1 cellular context compared by ENCODE assay signal in the genomic region with DNA sequence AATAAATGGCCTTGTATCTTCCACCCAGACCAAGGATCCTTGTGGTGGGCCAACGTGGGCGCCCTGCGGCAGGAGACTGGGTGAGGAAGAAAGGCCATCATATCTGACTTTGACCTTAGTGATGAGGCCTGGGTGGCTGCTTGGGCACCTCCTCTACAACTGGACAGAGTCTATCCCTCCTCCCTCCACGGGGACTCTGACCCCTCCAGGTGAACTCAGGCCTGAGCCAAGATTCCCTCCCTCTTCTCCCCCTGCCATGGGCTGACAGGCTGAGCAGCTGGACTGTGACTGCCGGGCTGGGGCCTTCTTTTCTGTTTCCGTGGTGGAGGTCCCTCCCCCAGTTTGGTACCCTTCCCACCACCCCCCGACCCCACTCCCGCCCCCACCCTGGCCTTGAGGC.
TF ChIP-seq lines count a peak whose summit lies in the region.

No MANE protein-coding gene starts in this region.

TF ChIP-seq in HepG2, 621 proteins besides CTCF, POLR2A, EP300 and RAD21 (continued from another document and continues in another):
- TF ChIP-seq, protein P1, sequence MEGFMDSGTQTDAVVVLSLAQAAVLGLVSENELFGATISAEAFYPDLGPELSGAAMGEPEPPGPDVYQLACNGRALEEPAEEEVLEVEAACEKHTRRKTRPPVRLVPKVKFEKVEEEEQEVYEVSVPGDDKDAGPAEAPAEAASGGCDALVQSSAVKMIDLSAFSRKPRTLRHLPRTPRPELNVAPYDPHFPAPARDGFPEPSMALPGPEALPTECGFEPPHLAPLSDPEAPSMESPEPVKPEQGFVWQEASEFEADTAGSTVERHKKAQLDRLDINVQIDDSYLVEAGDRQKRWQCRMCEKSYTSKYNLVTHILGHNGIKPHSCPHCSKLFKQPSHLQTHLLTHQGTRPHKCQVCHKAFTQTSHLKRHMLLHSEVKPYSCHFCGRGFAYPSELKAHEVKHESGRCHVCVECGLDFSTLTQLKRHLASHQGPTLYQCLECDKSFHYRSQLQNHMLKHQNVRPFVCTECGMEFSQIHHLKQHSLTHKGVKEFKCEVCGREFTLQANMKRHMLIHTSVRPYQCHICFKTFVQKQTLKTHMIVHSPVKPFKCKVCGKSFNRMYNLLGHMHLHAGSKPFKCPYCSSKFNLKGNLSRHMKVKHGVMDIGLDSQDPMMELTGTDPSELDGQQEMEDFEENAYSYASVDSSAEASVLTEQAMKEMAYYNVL (CRISPR knock-in tag; IDR thresholded peaks at IDR 0.05; ENCODE audit: borderline replicate concordance): peak; percentile 30; the same call in 1 of the 2 replicates
- TF ChIP-seq ARID3A (IDR thresholded peaks at IDR 0.05; ENCODE audit: low read depth, low read length): no peak
- TF ChIP-seq, protein P2, sequence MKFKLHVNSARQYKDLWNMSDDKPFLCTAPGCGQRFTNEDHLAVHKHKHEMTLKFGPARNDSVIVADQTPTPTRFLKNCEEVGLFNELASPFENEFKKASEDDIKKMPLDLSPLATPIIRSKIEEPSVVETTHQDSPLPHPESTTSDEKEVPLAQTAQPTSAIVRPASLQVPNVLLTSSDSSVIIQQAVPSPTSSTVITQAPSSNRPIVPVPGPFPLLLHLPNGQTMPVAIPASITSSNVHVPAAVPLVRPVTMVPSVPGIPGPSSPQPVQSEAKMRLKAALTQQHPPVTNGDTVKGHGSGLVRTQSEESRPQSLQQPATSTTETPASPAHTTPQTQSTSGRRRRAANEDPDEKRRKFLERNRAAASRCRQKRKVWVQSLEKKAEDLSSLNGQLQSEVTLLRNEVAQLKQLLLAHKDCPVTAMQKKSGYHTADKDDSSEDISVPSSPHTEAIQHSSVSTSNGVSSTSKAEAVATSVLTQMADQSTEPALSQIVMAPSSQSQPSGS (CRISPR knock-in tag; IDR thresholded peaks at IDR 0.05): no peak
- TF ChIP-seq ATF7 (IDR thresholded peaks at IDR 0.05): no peak
- TF ChIP-seq ATF7 (CRISPR knock-in tag; IDR thresholded peaks at IDR 0.05): no peak
- 0 out of 2 replicates have a peak, but pooled peaks have one; percentile 20 for TF ChIP-seq ARID5B (CRISPR knock-in tag; IDR thresholded peaks at IDR 0.05)
- no peak for TF ChIP-seq ZNF501 (CRISPR knock-in tag; IDR thresholded peaks at IDR 0.05)
- no peak for TF ChIP-seq ZBTB44 (CRISPR knock-in tag; IDR thresholded peaks at IDR 0.05)
- no peak for TF ChIP-seq SRSF4 (IDR thresholded peaks at IDR 0.05; ENCODE audit: low read depth, low read length, poor library complexity, severe bottlenecking)
- no peak for TF ChIP-seq TCF12 (IDR thresholded peaks at IDR 0.05)
- TF ChIP-seq TCF12 (CRISPR knock-in tag; IDR thresholded peaks at IDR 0.05): no peak
- no peak for TF ChIP-seq CCAR2 (optimal IDR thresholded peaks at IDR 0.05; ENCODE audit: low read depth, low read length)
- TF ChIP-seq ZZZ3 (CRISPR knock-in tag; IDR thresholded peaks at IDR 0.05; ENCODE audit: borderline replicate concordance): no peak
- TF ChIP-seq, protein P3, sequence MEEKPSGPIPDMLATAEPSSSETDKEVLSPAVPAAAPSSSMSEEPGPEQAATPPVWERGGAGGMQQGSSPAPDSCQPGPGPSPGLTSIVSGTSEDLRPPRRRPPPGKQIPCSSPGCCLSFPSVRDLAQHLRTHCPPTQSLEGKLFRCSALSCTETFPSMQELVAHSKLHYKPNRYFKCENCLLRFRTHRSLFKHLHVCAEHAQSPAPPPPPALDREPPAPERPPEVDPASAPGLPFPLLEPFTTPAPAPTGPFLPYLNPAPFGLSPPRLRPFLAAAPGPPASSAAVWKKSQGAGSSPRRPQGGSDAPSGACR (CRISPR knock-in tag; IDR thresholded peaks at IDR 0.05): no peak
- TF ChIP-seq ZBTB26 (CRISPR knock-in tag; IDR thresholded peaks at IDR 0.05; ENCODE audit: borderline replicate concordance): no peak
- no peak for TF ChIP-seq ZBTB33 (CRISPR knock-in tag; IDR thresholded peaks at IDR 0.05)
- no peak for TF ChIP-seq ZNF577 (CRISPR knock-in tag; IDR thresholded peaks at IDR 0.05; ENCODE audit: borderline replicate concordance, low read depth)
- no peak for TF ChIP-seq ZBTB46 (CRISPR knock-in tag; IDR thresholded peaks at IDR 0.05; ENCODE audit: borderline replicate concordance)
- TF ChIP-seq ZFP91 (CRISPR knock-in tag; IDR thresholded peaks at IDR 0.05; ENCODE audit: borderline replicate concordance): no peak
- no peak for TF ChIP-seq SUZ12 (IDR thresholded peaks at IDR 0.05; ENCODE audit: low read depth, low read length)
- no peak for TF ChIP-seq TBL1XR1 (IDR thresholded peaks at IDR 0.05; ENCODE audit: borderline replicate concordance, low read length, partially characterized antibody)
- TF ChIP-seq, protein P4, sequence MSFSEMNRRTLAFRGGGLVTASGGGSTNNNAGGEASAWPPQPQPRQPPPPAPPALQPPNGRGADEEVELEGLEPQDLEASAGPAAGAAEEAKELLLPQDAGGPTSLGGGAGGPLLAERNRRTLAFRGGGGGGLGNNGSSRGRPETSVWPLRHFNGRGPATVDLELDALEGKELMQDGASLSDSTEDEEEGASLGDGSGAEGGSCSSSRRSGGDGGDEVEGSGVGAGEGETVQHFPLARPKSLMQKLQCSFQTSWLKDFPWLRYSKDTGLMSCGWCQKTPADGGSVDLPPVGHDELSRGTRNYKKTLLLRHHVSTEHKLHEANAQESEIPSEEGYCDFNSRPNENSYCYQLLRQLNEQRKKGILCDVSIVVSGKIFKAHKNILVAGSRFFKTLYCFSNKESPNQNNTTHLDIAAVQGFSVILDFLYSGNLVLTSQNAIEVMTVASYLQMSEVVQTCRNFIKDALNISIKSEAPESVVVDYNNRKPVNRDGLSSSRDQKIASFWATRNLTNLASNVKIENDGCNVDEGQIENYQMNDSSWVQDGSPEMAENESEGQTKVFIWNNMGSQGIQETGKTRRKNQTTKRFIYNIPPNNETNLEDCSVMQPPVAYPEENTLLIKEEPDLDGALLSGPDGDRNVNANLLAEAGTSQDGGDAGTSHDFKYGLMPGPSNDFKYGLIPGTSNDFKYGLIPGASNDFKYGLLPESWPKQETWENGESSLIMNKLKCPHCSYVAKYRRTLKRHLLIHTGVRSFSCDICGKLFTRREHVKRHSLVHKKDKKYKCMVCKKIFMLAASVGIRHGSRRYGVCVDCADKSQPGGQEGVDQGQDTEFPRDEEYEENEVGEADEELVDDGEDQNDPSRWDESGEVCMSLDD (CRISPR knock-in tag; IDR thresholded peaks at IDR 0.05; ENCODE audit: borderline replicate concordance): no peak
- TF ChIP-seq, protein P5, sequence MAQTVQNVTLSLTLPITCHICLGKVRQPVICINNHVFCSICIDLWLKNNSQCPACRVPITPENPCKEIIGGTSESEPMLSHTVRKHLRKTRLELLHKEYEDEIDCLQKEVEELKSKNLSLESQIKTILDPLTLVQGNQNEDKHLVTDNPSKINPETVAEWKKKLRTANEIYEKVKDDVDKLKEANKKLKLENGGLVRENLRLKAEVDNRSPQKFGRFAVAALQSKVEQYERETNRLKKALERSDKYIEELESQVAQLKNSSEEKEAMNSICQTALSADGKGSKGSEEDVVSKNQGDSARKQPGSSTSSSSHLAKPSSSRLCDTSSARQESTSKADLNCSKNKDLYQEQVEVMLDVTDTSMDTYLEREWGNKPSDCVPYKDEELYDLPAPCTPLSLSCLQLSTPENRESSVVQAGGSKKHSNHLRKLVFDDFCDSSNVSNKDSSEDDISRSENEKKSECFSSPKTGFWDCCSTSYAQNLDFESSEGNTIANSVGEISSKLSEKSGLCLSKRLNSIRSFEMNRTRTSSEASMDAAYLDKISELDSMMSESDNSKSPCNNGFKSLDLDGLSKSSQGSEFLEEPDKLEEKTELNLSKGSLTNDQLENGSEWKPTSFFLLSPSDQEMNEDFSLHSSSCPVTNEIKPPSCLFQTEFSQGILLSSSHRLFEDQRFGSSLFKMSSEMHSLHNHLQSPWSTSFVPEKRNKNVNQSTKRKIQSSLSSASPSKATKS (CRISPR knock-in tag; IDR thresholded peaks at IDR 0.05): no peak
- TF ChIP-seq AGO1 (IDR thresholded peaks at IDR 0.05; ENCODE audit: low read depth, low read length, poor library complexity, severe bottlenecking): no peak
